In the genomic region with DNA sequence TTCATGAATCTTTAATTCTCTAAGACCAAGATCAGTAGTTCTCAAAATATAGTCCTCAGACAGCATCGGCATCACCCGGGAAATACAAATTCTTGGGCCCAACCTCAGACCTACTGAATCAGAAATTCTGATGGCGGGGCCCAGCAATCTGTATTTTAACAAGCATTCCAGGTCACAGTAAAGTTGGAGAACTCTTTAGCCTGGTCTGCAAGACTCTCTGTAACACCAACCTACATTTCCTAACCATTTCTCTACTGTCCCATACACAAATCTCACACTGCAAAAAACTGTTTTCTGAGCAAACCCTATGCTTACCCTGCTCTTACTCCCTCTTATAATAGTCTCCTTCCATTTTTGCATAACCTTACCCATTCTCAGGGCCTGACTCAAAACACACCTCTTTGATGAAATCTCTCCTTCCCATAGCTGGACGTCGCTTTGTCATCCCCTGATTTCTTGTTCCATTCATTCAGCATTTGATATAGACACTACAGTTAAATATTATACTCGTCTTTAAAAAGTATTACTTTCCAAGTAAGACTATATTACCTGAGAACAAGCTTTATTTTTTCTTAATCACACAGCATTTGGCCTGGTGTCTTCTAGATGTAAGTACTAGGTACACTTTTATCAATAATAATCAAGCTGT, we compare ENCODE assay signal across 14 cellular contexts.
DNase-seq lines count a peak whose midpoint lies in the region; ATAC-seq, FAIRE-seq and TF ChIP-seq lines count a peak whose summit lies in the region.
"Had no signal": no experiment of that assay in that cellular context is flagged by ENCODE, and none has a peak within 500 bp of the region (broad histone marks: within the 10 kb centered on the region; RNA-seq: fewer than 3 reads in every experiment).

No MANE protein-coding gene starts in this region.

- no peak overlapping the region for H3K4me3 Mint-ChIP-seq in activated CD4-positive, alpha-beta T cell treated with anti-CD3 and anti-CD28 coated beads, Interleukin-2, amount 10 ng/mL, durations not matched to agents 24 days and 14 days
- no peak overlapping the region for H3K4me3 Mint-ChIP-seq in activated T-helper 2 cell treated with anti-CD3 and anti-CD28 coated beads, Interferon-gamma antibody, Interleukin-2, Interleukin-4, amounts not matched to agents 10 μg/mL and 5 μg/mL and 100 μg/mL, durations not matched to agents 14 hours and 24 hours and 36 hours (ENCODE audit: low read depth)
- H3K4me3 Mint-ChIP-seq: naive thymus-derived CD4-positive, alpha-beta T cell had no signal

- H3K4me1 ChIP-seq in vagina: no peaks in the 10 kb centered on the region
- H3K4me1 ChIP-seq in HepG2 (ENCODE audit: insufficient read depth, low read length): no peaks in the 10 kb centered on the region
- H3K4me1 ChIP-seq in prostate gland (replicated peaks): no peaks in the 10 kb centered on the region

- H3K4me1 Mint-ChIP-seq in activated CD4-positive, alpha-beta T cell treated with anti-CD3 and anti-CD28 coated beads, Interleukin-2, amount 10 ng/mL, durations not matched to agents 24 days and 14 days: peaks cover 20% of the 10 kb centered on the region
- peaks cover 22% of the 10 kb centered on the region for H3K4me1 Mint-ChIP-seq in activated T-helper 2 cell treated with anti-CD3 and anti-CD28 coated beads, Interferon-gamma antibody, Interleukin-2, Interleukin-4, amounts not matched to agents 10 μg/mL and 5 μg/mL and 100 μg/mL, durations not matched to agents 14 hours and 24 hours and 36 hours (ENCODE audit: low read depth)

- H3K27me3 ChIP-seq in vagina (no peaks in the 10 kb centered on the region), HepG2 (ENCODE audit: control insufficient read depth in 1 of 2, insufficient read depth in 2 of 2, low read length in 2 of 2) (no peaks in the 10 kb centered on the region), prostate gland (replicated peaks; ENCODE audit: insufficient read depth) (no peaks in the 10 kb centered on the region)

- H2AFZ ChIP-seq in HepG2 (ENCODE audit: low read length): no peak overlapping the region

- no peak for TF ChIP-seq CTCF in vagina (IDR thresholded peaks at IDR 0.05)
- no peak for TF ChIP-seq CTCF in HepG2 (CRISPR knock-in tag; IDR thresholded peaks at IDR 0.05)
- no peak for TF ChIP-seq CTCF in prostate gland (IDR thresholded peaks at IDR 0.05)

- WGBS in HepG2 (ENCODE audit: low lambda C conversion rate): 87% methylated on average over 6 of the region's 6 CpGs
- WGBS in prostate gland: 91% methylated on average over 6 of the region's 6 CpGs

- ATAC-seq in GM21367 (IDR thresholded peaks at IDR 0.05; ENCODE audit: unreplicated experiment): peak; percentile 50
- peak; percentile 33 for ATAC-seq in HG03064 (IDR thresholded peaks at IDR 0.05; ENCODE audit: low read depth, unreplicated experiment)
- no peak for ATAC-seq in HepG2
- ATAC-seq: naive thymus-derived CD4-positive, alpha-beta T cell had no signal

- H3K9ac ChIP-seq in HepG2 (ENCODE audit: insufficient read depth, low read depth, low read length): no peak overlapping the region

- no peak for FAIRE-seq in HepG2 (lab: Jason Lieb, UNC)
- FAIRE-seq: A204.1 had no signal

- no peaks in the 10 kb centered on the region for H3K27me3 Mint-ChIP-seq in activated CD4-positive, alpha-beta T cell treated with anti-CD3 and anti-CD28 coated beads, Interleukin-2, amount 10 ng/mL, durations not matched to agents 24 days and 14 days
- H3K27me3 Mint-ChIP-seq in activated T-helper 2 cell treated with anti-CD3 and anti-CD28 coated beads, Interferon-gamma antibody, Interleukin-2, Interleukin-4, amounts not matched to agents 10 μg/mL and 5 μg/mL and 100 μg/mL, durations not matched to agents 14 hours and 24 hours and 36 hours (ENCODE audit: low read depth): no peaks in the 10 kb centered on the region
- H3K27me3 Mint-ChIP-seq: naive thymus-derived CD4-positive, alpha-beta T cell had no signal

- no peak for TF ChIP-seq RAD21 in HepG2 (CRISPR knock-in tag; IDR thresholded peaks at IDR 0.05)

- H3K79me2 ChIP-seq in HepG2 (ENCODE audit: insufficient read depth, low read length): no peaks in the 10 kb centered on the region

- intact Hi-C loops in activated CD4-positive, alpha-beta T cell treated with anti-CD3 and anti-CD28 coated beads, Interleukin-2, amount 10 ng/mL, durations not matched to agents 24 days and 14 days (cut with micrococcal nuclease): no loop called here
- intact Hi-C loops in activated T-helper 2 cell treated with anti-CD3 and anti-CD28 coated beads, Interferon-gamma antibody, Interleukin-2, Interleukin-4, amounts not matched to agents 10 μg/mL and 5 μg/mL and 100 μg/mL, durations not matched to agents 14 hours and 24 hours and 36 hours (cut with micrococcal nuclease): no loop called here
- intact Hi-C loops in vagina (cut with DNase I) (no loop called here), HepG2 (cut with micrococcal nuclease; ENCODE audit: unreplicated experiment) (no loop called here), prostate gland (cut with DNase I) (no loop called here)

- H3K4me3 ChIP-seq in vagina (no peak overlapping the region), HepG2 (replicated peaks in 1 of 3; ENCODE audit: insufficient read depth in 1 of 3, low read depth in 2 of 3, low read length in 3 of 3) (no peak overlapping the region), prostate gland (no peak overlapping the region)

- in situ Hi-C loops in HepG2 (cut with HindIII; ENCODE audit: extremely low pct_ligation_motif_present, low pct_unique_long_range_greater_than_20kb): no loop called here

- no TSS peak for BruUV-seq in HepG2 (replicated peaks; lab: Mats Ljungman, UMichigan)

- TF ChIP-seq POLR2A in vagina (IDR thresholded peaks at IDR 0.05) (no peak), HepG2 (IDR thresholded peaks at IDR 0.05; ENCODE audit: insufficient read depth in 1 of 2, low read depth in 2 of 2, low read length in 2 of 2) (no peak), prostate gland (IDR thresholded peaks at IDR 0.05) (no peak)

- POLR2A ChIA-PET in HepG2 (lab: Yijun Ruan, JAX): no interaction called here

- H3K36me3 Mint-ChIP-seq in activated CD4-positive, alpha-beta T cell treated with anti-CD3 and anti-CD28 coated beads, Interleukin-2, amount 10 ng/mL, durations not matched to agents 24 days and 14 days (ENCODE audit: low read depth): peaks cover 62% of the 10 kb centered on the region
- H3K36me3 Mint-ChIP-seq in activated T-helper 2 cell treated with anti-CD3 and anti-CD28 coated beads, Interferon-gamma antibody, Interleukin-2, Interleukin-4, amounts not matched to agents 10 μg/mL and 5 μg/mL and 100 μg/mL, durations not matched to agents 14 hours and 24 hours and 36 hours (ENCODE audit: low read depth): peaks cover 59% of the 10 kb centered on the region

- H3K9me3 ChIP-seq in vagina (no peaks in the 10 kb centered on the region), HepG2 (ENCODE audit: low read length) (no peaks in the 10 kb centered on the region), prostate gland (no peaks in the 10 kb centered on the region)

- no peak overlapping the region for H3K4me2 ChIP-seq in HepG2 (ENCODE audit: low read depth, low read length)

- peak overlapping the region; percentile 4 for H3K27ac Mint-ChIP-seq in activated CD4-positive, alpha-beta T cell treated with anti-CD3 and anti-CD28 coated beads, Interleukin-2, amount 10 ng/mL, durations not matched to agents 24 days and 14 days
- peak overlapping the region; percentile 14 for H3K27ac Mint-ChIP-seq in activated T-helper 2 cell treated with anti-CD3 and anti-CD28 coated beads, Interferon-gamma antibody, Interleukin-2, Interleukin-4, amounts not matched to agents 10 μg/mL and 5 μg/mL and 100 μg/mL, durations not matched to agents 14 hours and 24 hours and 36 hours

- DNase-seq in activated CD4-positive, alpha-beta T cell treated with anti-CD3 and anti-CD28 coated beads, Interleukin-2, amount 10 ng/mL, durations not matched to agents 24 days and 14 days: no peak
- no peak for DNase-seq in activated CD4-positive, alpha-beta T cell treated with anti-CD3 and anti-CD28 coated beads for 48 hours
- DNase-seq in activated T-helper 2 cell treated with anti-CD3 and anti-CD28 coated beads, Interferon-gamma antibody, Interleukin-2, Interleukin-4, amounts not matched to agents 10 μg/mL and 5 μg/mL and 100 μg/mL, durations not matched to agents 14 hours and 24 hours and 36 hours (ENCODE audit: low spot score): no peak
- DNase-seq in vagina (ENCODE audit: extremely low spot score in 2 of 2): no peak
- no peak for DNase-seq in HepG2 (ENCODE audit: low spot score)
- no peak for DNase-seq in prostate gland (ENCODE audit: low spot score)
- DNase-seq: EL; naive thymus-derived CD4-positive, alpha-beta T cell; NCI-H1417 treated with DMSO at 0.1 percent for 48 hours; stimulated activated CD4-positive, alpha-beta T cell treated with anti-CD3 and anti-CD28 coated beads, Interleukin-4, amount 100 ng/mL, for 4 hours had no signal

- H3K36me3 ChIP-seq in vagina: peaks cover 9 to 59% of the 10 kb centered on the region in 2 donors
- H3K36me3 ChIP-seq in HepG2 (replicated peaks in 1 of 2; ENCODE audit: control insufficient read depth in 1 of 2, insufficient read depth in 2 of 2, low read length in 2 of 2): no peaks in the 10 kb centered on the region
- no peaks in the 10 kb centered on the region for H3K36me3 ChIP-seq in prostate gland

- no peaks in the 10 kb centered on the region for H4K20me1 ChIP-seq in HepG2 (ENCODE audit: insufficient read depth, low read length)

- TF ChIP-seq EP300 in HepG2 (IDR thresholded peaks at IDR 0.05; ENCODE audit: low read depth in 2 of 2, low read length in 2 of 2) (no peak), HepG2 (CRISPR knock-in tag; IDR thresholded peaks at IDR 0.05; ENCODE audit: borderline replicate concordance) (no peak)

- CTCF ChIA-PET in HepG2 (lab: Yijun Ruan, JAX; ENCODE audit: low intra/inter-chr PET ratio, low total read pairs): no interaction called here

- no peak overlapping the region for H3K27ac ChIP-seq in vagina
- no peak overlapping the region for H3K27ac ChIP-seq in HepG2 (ENCODE audit: extremely low read length, insufficient read depth, low read length)
- H3K27ac ChIP-seq in prostate gland: no peak overlapping the region
- H3K27ac ChIP-seq: VCaP had no signal

- H3K9me3 Mint-ChIP-seq in activated CD4-positive, alpha-beta T cell treated with anti-CD3 and anti-CD28 coated beads, Interleukin-2, amount 10 ng/mL, durations not matched to agents 24 days and 14 days: no peaks in the 10 kb centered on the region
- H3K9me3 Mint-ChIP-seq in activated T-helper 2 cell treated with anti-CD3 and anti-CD28 coated beads, Interferon-gamma antibody, Interleukin-2, Interleukin-4, amounts not matched to agents 10 μg/mL and 5 μg/mL and 100 μg/mL, durations not matched to agents 14 hours and 24 hours and 36 hours: no peaks in the 10 kb centered on the region

TF ChIP-seq in HepG2, 621 proteins besides CTCF, POLR2A, EP300 and RAD21 (continues in another document):
- TF ChIP-seq, protein P1, sequence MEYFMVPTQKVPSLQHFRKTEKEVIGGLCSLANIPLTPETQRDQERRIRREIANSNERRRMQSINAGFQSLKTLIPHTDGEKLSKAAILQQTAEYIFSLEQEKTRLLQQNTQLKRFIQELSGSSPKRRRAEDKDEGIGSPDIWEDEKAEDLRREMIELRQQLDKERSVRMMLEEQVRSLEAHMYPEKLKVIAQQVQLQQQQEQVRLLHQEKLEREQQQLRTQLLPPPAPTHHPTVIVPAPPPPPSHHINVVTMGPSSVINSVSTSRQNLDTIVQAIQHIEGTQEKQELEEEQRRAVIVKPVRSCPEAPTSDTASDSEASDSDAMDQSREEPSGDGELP (IDR thresholded peaks at IDR 0.05; ENCODE audit: borderline replicate concordance, low read depth): no peak
- TF ChIP-seq SYNCRIP (IDR thresholded peaks at IDR 0.05; ENCODE audit: insufficient read depth, low read depth, low read length): no peak
